26 cellular contexts compared by ENCODE assay signal in genomic region chr6:170051229-170052172, GRCh38.
DNase-seq lines count a peak whose midpoint lies in the region; ATAC-seq and TF ChIP-seq lines count a peak whose summit lies in the region.
"Had no signal": no experiment of that assay in that cellular context is flagged by ENCODE, and none has a peak within 500 bp of the region (broad histone marks: within the 10 kb centered on the region; RNA-seq: fewer than 3 reads in every experiment).

No MANE protein-coding gene starts in this region.

- peak overlapping the region; percentile 57 for H3K27ac Mint-ChIP-seq in dendritic cell treated with granulocyte-macrophage colony-stimulating factor and Interleukin-4, amounts not matched to agents 40 ng/mL and 50 ng/mL, for 4 days
- H3K27ac Mint-ChIP-seq: endodermal cell; progenitor cell of endocrine pancreas; T-helper 2 cell treated with Interferon-gamma antibody and Interleukin-4, amounts not matched to agents 5 μg/mL and 100 μg/mL, for 36 hours had no signal

- H3K36me3 Mint-ChIP-seq in dendritic cell treated with granulocyte-macrophage colony-stimulating factor and Interleukin-4, amounts not matched to agents 40 ng/mL and 50 ng/mL, for 4 days (ENCODE audit: low read depth), result no peaks in the 10 kb centered on the region
- H3K36me3 Mint-ChIP-seq: CD8-positive, alpha-beta memory T cell had no signal

- H3K4me1 ChIP-seq in osteoblast (ENCODE audit: insufficient read depth, low read length), result no peaks in the 10 kb centered on the region
- peaks cover 0 to 32% (median 5%) of the 10 kb centered on the region in 4 donors for H3K4me1 ChIP-seq in transverse colon
- H3K4me1 ChIP-seq: A549, colonic mucosa had no signal

- WGBS in transverse colon (ENCODE audit: low coverage in 1 of 2), 2 donors, result 86 to 87% methylated on average over 3 to 28 of the region's 30 CpGs

- H3K9me3 Mint-ChIP-seq in dendritic cell treated with granulocyte-macrophage colony-stimulating factor and Interleukin-4, amounts not matched to agents 40 ng/mL and 50 ng/mL, for 4 days, result peaks cover 8% of the 10 kb centered on the region
- H3K9me3 Mint-ChIP-seq: CD8-positive, alpha-beta memory T cell; T-helper 2 cell treated with Interferon-gamma antibody and Interleukin-4, amounts not matched to agents 5 μg/mL and 100 μg/mL, for 36 hours had no signal

- no peak overlapping the region for H3K4me3 ChIP-seq in osteoblast (ENCODE audit: insufficient read depth, low read length)
- H3K4me3 ChIP-seq in transverse colon, result no peak overlapping the region
- H3K4me3 ChIP-seq: A549, colonic mucosa, esophagus muscularis mucosa, hepatocyte, left ventricle myocardium inferior, mucosa of descending colon, skin epidermis had no signal

- no peak overlapping the region for H3K27ac ChIP-seq in osteoblast (ENCODE audit: low read depth, low read length)
- peak overlapping the region in 1 of 4 donors; percentile 94 for H3K27ac ChIP-seq in transverse colon
- H3K27ac ChIP-seq: A549, brain microvascular endothelial cell, hepatocyte had no signal

- H3K4me1 Mint-ChIP-seq in dendritic cell treated with granulocyte-macrophage colony-stimulating factor and Interleukin-4, amounts not matched to agents 40 ng/mL and 50 ng/mL, for 4 days (ENCODE audit: low read depth), result peaks cover 52% of the 10 kb centered on the region
- H3K4me1 Mint-ChIP-seq: endodermal cell had no signal

- H3K27me3 ChIP-seq in osteoblast (ENCODE audit: insufficient read depth, low read length), result no peaks in the 10 kb centered on the region
- no peaks in the 10 kb centered on the region for H3K27me3 ChIP-seq in transverse colon
- H3K27me3 ChIP-seq: brain microvascular endothelial cell, colonic mucosa, esophagus muscularis mucosa, hepatocyte had no signal

- no peaks in the 10 kb centered on the region for H3K79me2 ChIP-seq in osteoblast (ENCODE audit: insufficient read depth, low read length)
- H3K79me2 ChIP-seq: hepatocyte had no signal

- H3K9me3 ChIP-seq in osteoblast (ENCODE audit: low read depth, low read length), result no peaks in the 10 kb centered on the region
- H3K9me3 ChIP-seq in transverse colon, result no peaks in the 10 kb centered on the region
- H3K9me3 ChIP-seq: A549, colonic mucosa, esophagus muscularis mucosa, left ventricle myocardium inferior, mucosa of descending colon had no signal

- TF ChIP-seq CTCF in osteoblast (IDR thresholded peaks at IDR 0.05; ENCODE audit: extremely low read depth, low read depth, low read length) (no peak), transverse colon (IDR thresholded peaks at IDR 0.05) (no peak)

- peaks cover 13% of the 10 kb centered on the region for H3K27me3 Mint-ChIP-seq in dendritic cell treated with granulocyte-macrophage colony-stimulating factor and Interleukin-4, amounts not matched to agents 40 ng/mL and 50 ng/mL, for 4 days
- H3K27me3 Mint-ChIP-seq: CD8-positive, alpha-beta memory T cell had no signal

- H2AFZ ChIP-seq in osteoblast (ENCODE audit: low read length), result no peak overlapping the region
- H2AFZ ChIP-seq: hepatocyte had no signal

- no peaks in the 10 kb centered on the region for H3K36me3 ChIP-seq in osteoblast (ENCODE audit: insufficient read depth, low read length)
- no peaks in the 10 kb centered on the region for H3K36me3 ChIP-seq in transverse colon
- H3K36me3 ChIP-seq: brain microvascular endothelial cell, colonic mucosa, esophagus muscularis mucosa, left ventricle myocardium inferior had no signal

- TF ChIP-seq EP300 in transverse colon (IDR thresholded peaks at IDR 0.05; ENCODE audit: low read depth), result no peak

- intact Hi-C loops in dendritic cell treated with granulocyte-macrophage colony-stimulating factor and Interleukin-4, amounts not matched to agents 40 ng/mL and 50 ng/mL, for 4 days (cut with micrococcal nuclease), result no loop called here
- intact Hi-C loops in transverse colon (cut with DNase I; ENCODE audit: low total_unique reads), result no loop called here

- no peaks in the 10 kb centered on the region for H4K20me1 ChIP-seq in osteoblast (ENCODE audit: insufficient read depth, low read length)

- H3K4me2 ChIP-seq in osteoblast (ENCODE audit: insufficient read depth, low read length), result no peak overlapping the region
- H3K4me2 ChIP-seq: A549, hepatocyte had no signal

- ATAC-seq in GM21786 (IDR thresholded peaks at IDR 0.05; ENCODE audit: unreplicated experiment), result no peak
- ATAC-seq: A549, mucosa of descending colon had no signal

- in situ Hi-C loops in transverse colon (cut with MboI; ENCODE audit: low pct_ligation_motif_present in 1 of 4, low pct_unique_long_range_greater_than_20kb in 1 of 4, low sequenced_read_pairs in 3 of 4), result no loop called here

- peak; percentile 4 for DNase-seq in activated naive CD4-positive, alpha-beta T cell treated with anti-CD3 and anti-CD28 coated beads, Interleukin-2, amount 50 U/mL, for 16 hours
- no peak for DNase-seq in activated naive CD4-positive, alpha-beta T cell (lab: John Stamatoyannopoulos, UW)
- DNase-seq in osteoblast (ENCODE audit: insufficient read length, low spot score, missing footprints) (peak; percentile 78), transverse colon (peak; percentile 5), HuH-7.5 (ENCODE audit: low spot score) (no peak)
- DNase-seq in stimulated activated naive CD4-positive, alpha-beta T cell treated with Interleukin-2 at 50 U/mL for 16 hours (lab: John Stamatoyannopoulos, UW), result no peak
- DNase-seq: activated CD4-positive, alpha-beta T cell treated with anti-CD3 and anti-CD28 coated beads, Interleukin-2, amount 50 U/mL, for 1 hour; brain microvascular endothelial cell; CD8-positive, alpha-beta memory T cell; colonic mucosa; endodermal cell; foreskin melanocyte; left ventricle myocardium inferior; NCI-H2029 treated with DMSO at 0.1 percent for 48 hours; NCI-H345; NCI-H748 treated with DMSO at 0.1 percent for 48 hours; stimulated activated CD4-positive, alpha-beta T cell treated with anti-CD3 and anti-CD28 coated beads, Interleukin-1b, Interleukin-23, amount 100 ng/mL, for 48 hours had no signal

- H3K4me3 Mint-ChIP-seq in dendritic cell treated with granulocyte-macrophage colony-stimulating factor and Interleukin-4, amounts not matched to agents 40 ng/mL and 50 ng/mL, for 4 days, result no peak overlapping the region
- H3K4me3 Mint-ChIP-seq: CD8-positive, alpha-beta memory T cell; endodermal cell; T-helper 2 cell treated with Interferon-gamma antibody and Interleukin-4, amounts not matched to agents 5 μg/mL and 100 μg/mL, for 36 hours had no signal

- TF ChIP-seq POLR2A in transverse colon (IDR thresholded peaks at IDR 0.05), result no peak

Comparison
In these comparisons a context has a peak if more than half of its experiments do, and no peak if none do; other contexts are left out.
1. DNase-seq: peak in activated naive CD4-positive, alpha-beta T cell treated with anti-CD3 and anti-CD28 coated beads, Interleukin-2, amount 50 U/mL, for 16 hours (single experiment), osteoblast (single experiment) and transverse colon (single experiment); none in activated naive CD4-positive, alpha-beta T cell (0 of 4), HuH-7.5 (single experiment) and stimulated activated naive CD4-positive, alpha-beta T cell treated with Interleukin-2 at 50 U/mL for 16 hours (single experiment).